Comparison of ENCODE assay signal across 8 cellular contexts in genomic region chr20:4811661-4812181, GRCh38. TPM values are rescaled to one million over a fixed set of nuclear protein-coding genes. Genes with fewer than 3 reads are reported as not detected.
DNase-seq lines count a peak whose midpoint lies in the region; ATAC-seq and TF ChIP-seq lines count a peak whose summit lies in the region.

No MANE protein-coding gene starts in this region.

- H2BK5ac ChIP-seq in trophoblast cell (ENCODE audit: low read depth, low read length, poor library complexity), result no peak overlapping the region

- H3K4me1 Mint-ChIP-seq in activated T-cell treated with anti-CD3 and anti-CD28 coated beads, Interleukin-2, amount 50 U/mL, for 24 hours (ENCODE audit: low read depth), result peaks cover 84% of the 10 kb centered on the region
- peaks cover 53 to 54% of the 10 kb centered on the region in 2 donors for H3K4me1 Mint-ChIP-seq in immature natural killer cell

- no peak overlapping the region for H3K4ac ChIP-seq in trophoblast cell (ENCODE audit: low read depth, low read length)

- H3K27me3 ChIP-seq in tibial artery, result no peaks in the 10 kb centered on the region
- H3K27me3 ChIP-seq in trophoblast cell (ENCODE audit: insufficient read depth, low read length), result no peaks in the 10 kb centered on the region

- H3K4me1 ChIP-seq in tibial artery (peaks cover 0 to 17% (median 3%) of the 10 kb centered on the region in 4 donors), trophoblast cell (ENCODE audit: control insufficient read depth in 1 of 2, insufficient read depth in 2 of 2, low read length in 2 of 2) (peaks cover 5 to 10% of the 10 kb centered on the region in 2 experiments)

- no peak overlapping the region for H3K9ac ChIP-seq in trophoblast cell (ENCODE audit: low read length)

- H3K9me3 ChIP-seq in tibial artery, result no peaks in the 10 kb centered on the region
- peaks cover 1% of the 10 kb centered on the region for H3K9me3 ChIP-seq in trophoblast cell (ENCODE audit: insufficient read depth, low read depth, low read length)

- H3K18ac ChIP-seq in trophoblast cell (ENCODE audit: low read length), result no peak overlapping the region

- WGBS in trophoblast cell (ENCODE audit: extremely low coverage, insufficient coverage, insufficient read length), result no CpG with 5 or more reads among the region's 8 CpGs

- no peak overlapping the region for H4K91ac ChIP-seq in trophoblast cell (ENCODE audit: low read depth, low read length)

- peak overlapping the region; percentile 99 for H3K27ac Mint-ChIP-seq in activated T-cell treated with anti-CD3 and anti-CD28 coated beads, Interleukin-2, amount 50 U/mL, for 24 hours
- H3K27ac Mint-ChIP-seq in immature natural killer cell, result peak overlapping the region; percentile 97 to 100 (median 99)

- H3K27ac ChIP-seq in tibial artery (no peak overlapping the region), trophoblast cell (ENCODE audit: low read depth, low read length) (no peak overlapping the region)

- peak overlapping the region; percentile 90 for H3K4me3 Mint-ChIP-seq in activated T-cell treated with anti-CD3 and anti-CD28 coated beads, Interleukin-2, amount 50 U/mL, for 24 hours
- H3K4me3 Mint-ChIP-seq in immature natural killer cell, result peak overlapping the region; percentile 66 to 94 (median 71)

- no peak overlapping the region for H4K12ac ChIP-seq in trophoblast cell (ENCODE audit: low read depth, low read length)

- no peak overlapping the region for H3K4me2 ChIP-seq in trophoblast cell (ENCODE audit: low read length)

- no peak for ATAC-seq in GM19324 (IDR thresholded peaks at IDR 0.05; ENCODE audit: low FRiP score, unreplicated experiment)
- ATAC-seq in GM18870 (IDR thresholded peaks at IDR 0.05; ENCODE audit: unreplicated experiment), result no peak

- intact Hi-C loops in tibial artery (cut with DNase I; ENCODE audit: low total_unique reads), result loop anchor here (1.0 kb wide), 1 partner anchor 46 kb away; no protein-coding TSS in a partner anchor

- no peak overlapping the region for H2AFZ ChIP-seq in trophoblast cell (ENCODE audit: insufficient read depth, low read length, poor library complexity)

- H3K27me3 Mint-ChIP-seq in activated T-cell treated with anti-CD3 and anti-CD28 coated beads, Interleukin-2, amount 50 U/mL, for 24 hours, result no peaks in the 10 kb centered on the region
- H3K27me3 Mint-ChIP-seq in immature natural killer cell (ENCODE audit: low read depth in 3 of 3), result peaks cover 4 to 11% (median 7%) of the 10 kb centered on the region in 3 donors

- no peak overlapping the region for H4K8ac ChIP-seq in trophoblast cell (ENCODE audit: low read depth, low read length)

- DNase-seq in NOMO-1 treated with DMSO at 0.1 percent for 48 hours (lab: John Stamatoyannopoulos, UW; ENCODE audit: unreplicated experiment), result peak; percentile 94
- peak; percentile 64 for DNase-seq in activated T-cell treated with anti-CD3 and anti-CD28 coated beads, Interleukin-2, amount 50 U/mL, for 24 hours
- DNase-seq in immature natural killer cell, result peak; percentile 65 to 67 (median 66)
- DNase-seq in tibial artery, result peak; percentile 76 to 84
- DNase-seq in NCI-H82 treated with DMSO at 0.1 percent for 48 hours (lab: John Stamatoyannopoulos, UW; ENCODE audit: unreplicated experiment), result no peak
- no peak for DNase-seq in trophoblast cell

- H3K79me2 ChIP-seq in trophoblast cell (ENCODE audit: control insufficient read depth, insufficient read depth, low read length, poor library complexity), result no peaks in the 10 kb centered on the region

- no peak overlapping the region for H3K23ac ChIP-seq in trophoblast cell (ENCODE audit: low read length)

- no peak overlapping the region for H3K4me3 ChIP-seq in tibial artery
- no peak overlapping the region for H3K4me3 ChIP-seq in trophoblast cell (ENCODE audit: low read depth, low read length)

- no peaks in the 10 kb centered on the region for H3K79me1 ChIP-seq in trophoblast cell (ENCODE audit: low read length)

- no peak overlapping the region for H3K14ac ChIP-seq in trophoblast cell (ENCODE audit: low read length)

- H2AK5ac ChIP-seq in trophoblast cell (ENCODE audit: low read length), result no peak overlapping the region

- H3K36me3 Mint-ChIP-seq in activated T-cell treated with anti-CD3 and anti-CD28 coated beads, Interleukin-2, amount 50 U/mL, for 24 hours (ENCODE audit: low read depth), result peaks cover 44% of the 10 kb centered on the region
- peaks cover 0 to 2% (median 0%) of the 10 kb centered on the region in 3 donors for H3K36me3 Mint-ChIP-seq in immature natural killer cell

- H2BK12ac ChIP-seq in trophoblast cell (ENCODE audit: low read length), result no peak overlapping the region

- no peak for TF ChIP-seq CTCF in tibial artery (IDR thresholded peaks at IDR 0.05)

- H2BK120ac ChIP-seq in trophoblast cell (ENCODE audit: insufficient read depth, low read length, poor library complexity), result no peak overlapping the region

- H3K9me3 Mint-ChIP-seq in activated T-cell treated with anti-CD3 and anti-CD28 coated beads, Interleukin-2, amount 50 U/mL, for 24 hours, result no peaks in the 10 kb centered on the region
- H3K9me3 Mint-ChIP-seq in immature natural killer cell, result no peaks in the 10 kb centered on the region

- H3K36me3 ChIP-seq in tibial artery (no peaks in the 10 kb centered on the region), trophoblast cell (ENCODE audit: control insufficient read depth in 1 of 2, insufficient read depth in 2 of 2, low read length in 2 of 2) (peaks cover 0 to 4% of the 10 kb centered on the region in 2 experiments)

RNA-seq across cellular contexts. Expression of gene RASSF2, which starts 11.7 kb away (rescaled TPM):
- 10 to 100 TPM; 15.7 to 18.7 (median 16.7) TPM for polyA plus RNA-seq in immature natural killer cell
- polyA plus RNA-seq in trophoblast cell (2013), result 11.1 and 11.2 TPM in 2 replicates

Comparison
In these comparisons a context has a peak if more than half of its experiments do, and no peak if none do; other contexts are left out.
1. DNase-seq: peak in NOMO-1 treated with DMSO at 0.1 percent for 48 hours (single experiment), activated T-cell treated with anti-CD3 and anti-CD28 coated beads, Interleukin-2, amount 50 U/mL, for 24 hours (single experiment), immature natural killer cell (3 of 3) and tibial artery (2 of 2); none in NCI-H82 treated with DMSO at 0.1 percent for 48 hours (single experiment) and trophoblast cell (0 of 2).